In genomic region chr1:121339611-121340010, GRCh38 we compare ENCODE assay signal across 7 cellular contexts.
DNase-seq lines count a peak whose midpoint lies in the region; ATAC-seq lines count a peak whose summit lies in the region.
"Not testable (repeated sequence)": the region's sequence is repeated elsewhere in the genome, so short reads cannot be mapped to it uniquely, and the experiment has no call there.

No MANE protein-coding gene starts in this region.

- not testable (repeated sequence) for H3K27me3 Mint-ChIP-seq in activated CD8-positive, alpha-beta T cell treated with anti-CD3 and anti-CD28 coated beads, Interleukin-2, amount 10 ng/mL, durations not matched to agents 7 days and 5 days (ENCODE audit: low read depth); natural killer cell treated with Interleukin-12 subunit alpha and Interleukin-12 subunit beta and Interleukin-15 and Interleukin-18, amount 100 ng/mL, for 72 hours

- not testable (repeated sequence) for H3K36me3 Mint-ChIP-seq in activated CD8-positive, alpha-beta T cell treated with anti-CD3 and anti-CD28 coated beads, Interleukin-2, amount 10 ng/mL, durations not matched to agents 7 days and 5 days (ENCODE audit: low read depth); natural killer cell treated with Interleukin-12 subunit alpha and Interleukin-12 subunit beta and Interleukin-15 and Interleukin-18, amount 100 ng/mL, for 72 hours

- CTCF ChIA-PET in activated CD8-positive, alpha-beta T cell treated with anti-CD3 and anti-CD28 coated beads, Interleukin-2, amount 10 ng/mL, durations not matched to agents 7 days and 5 days (lab: Charles Lee): not testable (repeated sequence)

- H3K27ac Mint-ChIP-seq in activated CD8-positive, alpha-beta T cell treated with anti-CD3 and anti-CD28 coated beads, Interleukin-2, amount 10 ng/mL, durations not matched to agents 7 days and 5 days; natural killer cell treated with Interleukin-12 subunit alpha and Interleukin-12 subunit beta and Interleukin-15 and Interleukin-18, amount 100 ng/mL, for 72 hours: not testable (repeated sequence)

- not testable (repeated sequence) for H3K9me3 Mint-ChIP-seq in activated CD8-positive, alpha-beta T cell treated with anti-CD3 and anti-CD28 coated beads, Interleukin-2, amount 10 ng/mL, durations not matched to agents 7 days and 5 days (ENCODE audit: insufficient read depth); natural killer cell treated with Interleukin-12 subunit alpha and Interleukin-12 subunit beta and Interleukin-15 and Interleukin-18, amount 100 ng/mL, for 72 hours

- H3K4me1 Mint-ChIP-seq in activated CD8-positive, alpha-beta T cell treated with anti-CD3 and anti-CD28 coated beads, Interleukin-2, amount 10 ng/mL, durations not matched to agents 7 days and 5 days (ENCODE audit: low read depth); natural killer cell treated with Interleukin-12 subunit alpha and Interleukin-12 subunit beta and Interleukin-15 and Interleukin-18, amount 100 ng/mL, for 72 hours (ENCODE audit: low read depth in 2 of 2): not testable (repeated sequence)

- DNase-seq in activated CD8-positive, alpha-beta T cell treated with anti-CD3 and anti-CD28 coated beads, Interleukin-2, amount 10 ng/mL, durations not matched to agents 7 days and 5 days; natural killer cell treated with Interleukin-12 subunit alpha and Interleukin-12 subunit beta and Interleukin-15 and Interleukin-18, amount 100 ng/mL, for 72 hours (ENCODE audit: low spot score): not testable (repeated sequence)

- ATAC-seq in GM18870 (IDR thresholded peaks at IDR 0.05; ENCODE audit: unreplicated experiment) (peak; percentile 83), GM21423 (IDR thresholded peaks at IDR 0.05; ENCODE audit: unreplicated experiment) (peak; percentile 68), HG02759 (IDR thresholded peaks at IDR 0.05; ENCODE audit: unreplicated experiment) (peak; percentile 73), HG03045 (IDR thresholded peaks at IDR 0.05; ENCODE audit: unreplicated experiment) (peak; percentile 72), HG03460 (IDR thresholded peaks at IDR 0.05; ENCODE audit: unreplicated experiment) (peak; percentile 60)
- peak; percentile 63 for ATAC-seq in activated CD8-positive, alpha-beta T cell treated with anti-CD3 and anti-CD28 coated beads, Interleukin-2, amount 10 ng/mL, durations not matched to agents 7 days and 5 days
- ATAC-seq in natural killer cell treated with Interleukin-12 subunit alpha and Interleukin-12 subunit beta and Interleukin-15 and Interleukin-18, amount 100 ng/mL, for 72 hours: peak; percentile 86 to 91

- POLR2A ChIA-PET in activated CD8-positive, alpha-beta T cell treated with anti-CD3 and anti-CD28 coated beads, Interleukin-2, amount 10 ng/mL, durations not matched to agents 7 days and 5 days (lab: Charles Lee): not testable (repeated sequence)

- not testable (repeated sequence) for H3K4me3 Mint-ChIP-seq in activated CD8-positive, alpha-beta T cell treated with anti-CD3 and anti-CD28 coated beads, Interleukin-2, amount 10 ng/mL, durations not matched to agents 7 days and 5 days; natural killer cell treated with Interleukin-12 subunit alpha and Interleukin-12 subunit beta and Interleukin-15 and Interleukin-18, amount 100 ng/mL, for 72 hours
